21 cellular contexts compared by ENCODE assay signal in the genomic region with DNA sequence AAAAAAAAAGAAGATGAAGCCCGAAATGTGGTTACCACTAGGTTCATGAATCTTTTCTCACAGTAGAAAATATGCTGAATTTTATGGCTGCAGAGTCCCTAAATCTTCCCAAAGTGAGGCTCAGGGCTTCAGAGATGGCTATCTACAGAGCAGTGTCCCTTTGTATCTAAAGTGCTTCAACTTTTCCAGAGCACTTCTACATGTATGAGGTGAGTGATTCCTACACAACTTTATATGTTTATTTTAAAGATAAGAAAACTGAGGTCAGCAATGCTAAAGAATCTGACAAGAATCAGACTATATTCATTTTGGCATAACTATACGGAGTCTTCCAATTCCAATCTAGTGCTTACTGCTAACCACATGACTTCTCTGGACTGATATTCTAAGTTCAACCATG. TPM values are rescaled to one million over a fixed set of nuclear protein-coding genes. Genes with fewer than 3 reads are reported as not detected.
DNase-seq lines count a peak whose midpoint lies in the region; ATAC-seq, FAIRE-seq and TF ChIP-seq lines count a peak whose summit lies in the region.
"Had no signal": no experiment of that assay in that cellular context is flagged by ENCODE, and none has a peak within 500 bp of the region (broad histone marks: within the 10 kb centered on the region; RNA-seq: fewer than 3 reads in every experiment).

No MANE protein-coding gene starts in this region.

- H3K4me1 ChIP-seq in trophoblast cell (ENCODE audit: control insufficient read depth in 1 of 2, insufficient read depth in 2 of 2, low read length in 2 of 2), result no peaks in the 10 kb centered on the region
- peaks cover 0 to 5% of the 10 kb centered on the region in 2 donors for H3K4me1 ChIP-seq in uterus
- H3K4me1 ChIP-seq in naive thymus-derived CD4-positive, alpha-beta T cell (ENCODE audit: control insufficient read depth in 2 of 2, insufficient read depth in 2 of 2, low read length in 2 of 2), result no peaks in the 10 kb centered on the region
- H3K4me1 ChIP-seq: BLaER1 had no signal

- peak overlapping the region; percentile 46 for H3K4ac ChIP-seq in trophoblast cell (ENCODE audit: low read depth, low read length)

- peak; percentile 82 for FAIRE-seq in D721Med (lab: Jason Lieb, UNC)
- FAIRE-seq: A549, HTR-8/SVneo had no signal

- peak overlapping the region; percentile 49 for H3K27ac ChIP-seq in VCaP
- no peak overlapping the region for H3K27ac ChIP-seq in trophoblast cell (ENCODE audit: low read depth, low read length)
- H3K27ac ChIP-seq in uterus, result peak overlapping the region; percentile 63 to 69
- no peak overlapping the region for H3K27ac ChIP-seq in naive thymus-derived CD4-positive, alpha-beta T cell (ENCODE audit: low read depth, low read length)
- H3K27ac ChIP-seq: A549, BLaER1 had no signal

- no peaks in the 10 kb centered on the region for H3K27me3 Mint-ChIP-seq in naive thymus-derived CD4-positive, alpha-beta T cell

- H3K14ac ChIP-seq in trophoblast cell (ENCODE audit: low read length), result no peak overlapping the region

- H3K27ac Mint-ChIP-seq in naive thymus-derived CD4-positive, alpha-beta T cell, result no peak overlapping the region
- H3K27ac Mint-ChIP-seq: CD8-positive, alpha-beta T cell had no signal

- TF ChIP-seq CTCF in D721Med (IDR thresholded peaks at IDR 0.05; ENCODE audit: insufficient read depth, missing control alignments) (no peak), VCaP (conservative IDR thresholded peaks at IDR 0.05) (no peak), uterus (IDR thresholded peaks at IDR 0.05) (no peak)

- H3K9me3 ChIP-seq in trophoblast cell (ENCODE audit: insufficient read depth, low read depth, low read length) (no peaks in the 10 kb centered on the region), uterus (no peaks in the 10 kb centered on the region)
- no peaks in the 10 kb centered on the region for H3K9me3 ChIP-seq in naive thymus-derived CD4-positive, alpha-beta T cell (ENCODE audit: control insufficient read depth in 2 of 3, low read length in 3 of 3)
- H3K9me3 ChIP-seq: A549 had no signal

- no peak for ATAC-seq in naive thymus-derived CD4-positive, alpha-beta T cell
- ATAC-seq: A549; CD8-positive, alpha-beta T cell; GM12878; HCT116 had no signal

- no peaks in the 10 kb centered on the region for H3K9me3 Mint-ChIP-seq in naive thymus-derived CD4-positive, alpha-beta T cell
- H3K9me3 Mint-ChIP-seq: CD8-positive, alpha-beta T cell had no signal

- H3K4me1 Mint-ChIP-seq in naive thymus-derived CD4-positive, alpha-beta T cell, result peaks cover 3 to 27% (median 14%) of the 10 kb centered on the region in 7 donors

- H4K91ac ChIP-seq in trophoblast cell (ENCODE audit: low read depth, low read length), result no peak overlapping the region

- no peak for TF ChIP-seq POLR2A in uterus (IDR thresholded peaks at IDR 0.05)

- no peak overlapping the region for H3K18ac ChIP-seq in trophoblast cell (ENCODE audit: low read length)

- H3K36me3 Mint-ChIP-seq in naive thymus-derived CD4-positive, alpha-beta T cell, result peaks cover 0 to 31% (median 21%) of the 10 kb centered on the region in 5 donors

- no peak overlapping the region for H2AFZ ChIP-seq in trophoblast cell (ENCODE audit: insufficient read depth, low read length, poor library complexity)

- no peak overlapping the region for H4K8ac ChIP-seq in trophoblast cell (ENCODE audit: low read depth, low read length)

- POLR2A ChIA-PET in naive thymus-derived CD4-positive, alpha-beta T cell (lab: Charles Lee), result no interaction called here

- intact Hi-C loops in uterus (cut with DNase I; ENCODE audit: low total_unique reads), result no loop called here
- intact Hi-C loops in naive thymus-derived CD4-positive, alpha-beta T cell (cut with micrococcal nuclease), result no loop called here

- H2BK5ac ChIP-seq in trophoblast cell (ENCODE audit: low read depth, low read length, poor library complexity), result no peak overlapping the region

- CTCF ChIA-PET in naive thymus-derived CD4-positive, alpha-beta T cell (lab: Charles Lee), result no interaction called here

- no peak overlapping the region for H2BK120ac ChIP-seq in trophoblast cell (ENCODE audit: insufficient read depth, low read length, poor library complexity)

- H3K9ac ChIP-seq in trophoblast cell (ENCODE audit: low read length), result no peak overlapping the region
- H3K9ac ChIP-seq: BLaER1 had no signal

- DNase-seq in D721Med (ENCODE audit: insufficient read length, low spot score) (no peak), trophoblast cell (no peak), uterus (no peak), RKO (ENCODE audit: low spot score) (no peak), ACHN (no peak)
- no peak for DNase-seq in naive thymus-derived CD4-positive, alpha-beta T cell
- DNase-seq: Calu3; CD8-positive, alpha-beta T cell; DMS 273 treated with DMSO at 0.1 percent for 48 hours; DMS53; DND-41; EL; GOT3; H7; IMR-90 had no signal

- no peaks in the 10 kb centered on the region for H3K79me2 ChIP-seq in trophoblast cell (ENCODE audit: control insufficient read depth, insufficient read depth, low read length, poor library complexity)

- H3K4me3 Mint-ChIP-seq in naive thymus-derived CD4-positive, alpha-beta T cell, result no peak overlapping the region
- H3K4me3 Mint-ChIP-seq: CD8-positive, alpha-beta T cell had no signal

- no peak overlapping the region for H3K4me2 ChIP-seq in trophoblast cell (ENCODE audit: low read length)
- H3K4me2 ChIP-seq: A549, BLaER1 had no signal

- no peak overlapping the region for H2AK5ac ChIP-seq in trophoblast cell (ENCODE audit: low read length)

- H3K27me3 ChIP-seq in trophoblast cell (ENCODE audit: insufficient read depth, low read length) (no peaks in the 10 kb centered on the region), uterus (no peaks in the 10 kb centered on the region)
- no peaks in the 10 kb centered on the region for H3K27me3 ChIP-seq in naive thymus-derived CD4-positive, alpha-beta T cell (ENCODE audit: control insufficient read depth in 2 of 2, insufficient read depth in 2 of 2, low read length in 2 of 2)
- H3K27me3 ChIP-seq: BLaER1 had no signal

- WGBS in trophoblast cell (ENCODE audit: extremely low coverage, insufficient coverage, insufficient read length), result no CpG with 5 or more reads among the region's 2 CpGs

- in situ Hi-C loops in ACHN (cut with HindIII; ENCODE audit: low pct_ligation_motif_present, low pct_unique_long_range_greater_than_20kb, low sequenced_read_pairs), result no loop called here

- H3K79me1 ChIP-seq in trophoblast cell (ENCODE audit: low read length), result no peaks in the 10 kb centered on the region

- no peak overlapping the region for H3K23ac ChIP-seq in trophoblast cell (ENCODE audit: low read length)

- H2BK12ac ChIP-seq in trophoblast cell (ENCODE audit: low read length), result no peak overlapping the region

- H3K36me3 ChIP-seq in trophoblast cell (ENCODE audit: control insufficient read depth in 1 of 2, insufficient read depth in 2 of 2, low read length in 2 of 2) (peaks cover 0 to 2% of the 10 kb centered on the region in 2 experiments), uterus (no peaks in the 10 kb centered on the region)
- H3K36me3 ChIP-seq in naive thymus-derived CD4-positive, alpha-beta T cell (ENCODE audit: control insufficient read depth in 2 of 3, insufficient read depth in 3 of 3, low read length in 3 of 3), result no peaks in the 10 kb centered on the region

- H4K12ac ChIP-seq in trophoblast cell (ENCODE audit: low read depth, low read length), result no peak overlapping the region

- no peak overlapping the region for H3K4me3 ChIP-seq in trophoblast cell (ENCODE audit: low read depth, low read length)
- no peak overlapping the region for H3K4me3 ChIP-seq in uterus
- H3K4me3 ChIP-seq in naive thymus-derived CD4-positive, alpha-beta T cell (ENCODE audit: low read length), result no peak overlapping the region
- H3K4me3 ChIP-seq: A549, BLaER1, GM12878 had no signal

RNA-seq across cellular contexts. Expression of gene MRPS27, which starts 53.2 kb away (rescaled TPM):
- 43.2 and 43.5 TPM in 2 replicates for polyA plus RNA-seq in trophoblast cell (2013)
- 100 to 1,000 TPM in 1 of 4 donors, 10 to 100 TPM in 3; 45.9 to 214 (median 68.6) TPM for total RNA-seq in uterus
- 10 to 100 TPM; 36.6 to 54.0 (median 39.5) TPM for total RNA-seq in naive thymus-derived CD4-positive, alpha-beta T cell
- 10 to 100 TPM; 35.2 to 48.7 TPM for polyA plus RNA-seq in naive thymus-derived CD4-positive, alpha-beta T cell

RNA-seq across cellular contexts. Expression of gene PTCD2, which starts 53.3 kb away (rescaled TPM):
- 5.7 and 6.1 TPM in 2 replicates for polyA plus RNA-seq in trophoblast cell (2013)
- 10 to 100 TPM in 1 of 4 donors, 1 to 10 TPM in 2, under 1 TPM in 1; 0.59 to 14.0 (median 5.5) TPM for total RNA-seq in uterus
- 10 to 100 TPM in 3 of 5 experiments, 1 to 10 TPM in 2; 5.0 to 12.6 (median 11.2) TPM for total RNA-seq in naive thymus-derived CD4-positive, alpha-beta T cell
- 1 to 10 TPM; 3.7 to 6.0 TPM for polyA plus RNA-seq in naive thymus-derived CD4-positive, alpha-beta T cell

Comparison
In these comparisons a context has a peak if more than half of its experiments do, and no peak if none do; other contexts are left out.
1. H3K27ac ChIP-seq: peak in VCaP (single experiment) and uterus (2 of 2); none in trophoblast cell (single experiment) and naive thymus-derived CD4-positive, alpha-beta T cell (single experiment).